In the genomic region with DNA sequence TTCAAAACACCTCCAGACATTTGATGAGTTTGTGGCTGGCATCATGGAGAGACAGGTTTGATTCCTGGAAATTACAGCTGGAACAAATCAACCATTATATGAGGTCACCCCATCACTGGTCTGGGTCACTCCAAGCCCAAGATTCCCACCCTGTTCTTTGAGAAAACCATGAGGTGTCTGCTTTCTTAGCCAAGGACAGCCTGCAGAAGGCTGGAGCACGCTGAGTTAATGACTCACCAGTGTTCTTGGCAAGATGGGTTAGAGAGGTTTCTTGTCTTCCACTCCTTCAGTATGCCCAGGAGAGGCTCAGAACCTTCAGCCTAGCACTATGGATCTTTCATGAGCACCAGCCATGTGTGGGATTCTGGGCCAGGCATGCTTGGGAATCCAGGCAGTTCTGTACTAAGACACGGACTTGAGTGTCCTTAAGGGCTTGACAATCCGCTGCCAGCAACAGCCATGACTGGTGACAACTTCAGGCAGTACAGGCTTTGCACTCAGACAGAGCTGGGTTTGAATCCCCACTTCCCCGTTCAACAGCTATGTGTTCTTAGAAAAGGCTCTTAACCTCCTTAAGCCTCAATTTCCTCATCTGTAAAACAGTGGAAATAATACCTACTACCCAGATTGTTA, we compare ENCODE assay signal across 1 cellular context.
TF ChIP-seq lines count a peak whose summit lies in the region.

No MANE protein-coding gene starts in this region.

TF ChIP-seq in K562, 482 proteins besides CTCF, POLR2A, EP300 and RAD21:
- no peak for TF ChIP-seq KDM2B (CRISPR knock-in tag; IDR thresholded peaks at IDR 0.05)
- no peak for TF ChIP-seq PKNOX1 (IDR thresholded peaks at IDR 0.05)
- no peak for TF ChIP-seq TARDBP (IDR thresholded peaks at IDR 0.05)
- no peak for TF ChIP-seq SAFB2 (IDR thresholded peaks at IDR 0.05; ENCODE audit: borderline replicate concordance, low read depth, low read length, severe bottlenecking)
- no peak for TF ChIP-seq USF1 (CRISPR knock-in tag; IDR thresholded peaks at IDR 0.05)
- no peak for TF ChIP-seq HNRNPUL1 (IDR thresholded peaks at IDR 0.05; ENCODE audit: low read length)
- TF ChIP-seq HMGN3 (IDR thresholded peaks at IDR 0.05; ENCODE audit: borderline replicate concordance, extremely low read depth, insufficient read length, low read depth, low read length): no peak
- no peak for TF ChIP-seq ZNF232 (CRISPR knock-in tag; IDR thresholded peaks at IDR 0.05)
- TF ChIP-seq PRPF4 (IDR thresholded peaks at IDR 0.05; ENCODE audit: insufficient read depth, low read depth, low read length, poor library complexity, severe bottlenecking): no peak
- no peak for TF ChIP-seq BRD4 (IDR thresholded peaks at IDR 0.05)
- no peak for TF ChIP-seq PCBP1 (IDR thresholded peaks at IDR 0.05; ENCODE audit: low read depth, low read length, poor library complexity, severe bottlenecking)
- no peak for TF ChIP-seq EGR1 (conservative IDR thresholded peaks at IDR 0.05)
